Comparison of ENCODE assay signal across 10 cellular contexts in genomic region chr6:135935951-135936601, GRCh38.
DNase-seq lines count a peak whose midpoint lies in the region; ATAC-seq and TF ChIP-seq lines count a peak whose summit lies in the region.
"Had no signal": no experiment of that assay in that cellular context is flagged by ENCODE, and none has a peak within 500 bp of the region (broad histone marks: within the 10 kb centered on the region; RNA-seq: fewer than 3 reads in every experiment).

No MANE protein-coding gene starts in this region.

- no peak overlapping the region for H3K27ac ChIP-seq in CD8-positive, alpha-beta T cell (ENCODE audit: low read depth, low read length)

- CTCF ChIA-PET in BJ (lab: Yijun Ruan, JAX) = interaction anchor here (0.7 to 1.2 kb wide), 4 partner anchors 13 to 29 kb away, joined by 3 to 4 read pairs (median 3); no protein-coding TSS in a partner anchor
- CTCF ChIA-PET in CD8-positive, alpha-beta T cell (lab: Charles Lee) = no interaction called here

- POLR2A ChIA-PET in BJ (lab: Charles Lee) = no interaction called here
- POLR2A ChIA-PET in CD8-positive, alpha-beta T cell (lab: Charles Lee) = no interaction called here

- no peaks in the 10 kb centered on the region for H3K27me3 ChIP-seq in BJ (ENCODE audit: control insufficient read depth, insufficient read depth, low read length)
- no peaks in the 10 kb centered on the region for H3K27me3 ChIP-seq in CD8-positive, alpha-beta T cell (ENCODE audit: insufficient read depth, low read length)

- DNase-seq in BJ (ENCODE audit: low read depth) = peak; percentile 57
- peak; percentile 12 for DNase-seq in NCI-H1417 treated with DMSO at 0.1 percent for 48 hours (lab: John Stamatoyannopoulos, UW)
- peak; percentile 79 for DNase-seq in cerebellum (ENCODE audit: low spot score)
- DNase-seq in non-pigmented ciliary epithelial cell (ENCODE audit: low read depth) = peak; percentile 44
- DNase-seq in activated CD4-positive, alpha-beta T cell treated with anti-CD3 and anti-CD28 coated beads, Interleukin-2, amount 50 U/mL, for 1 hour = no peak
- DNase-seq in CD8-positive, alpha-beta T cell = no peak
- no peak for DNase-seq in NOMO-1 treated with dmso at 0.1 percent for 144 hours (lab: John Stamatoyannopoulos, UW; ENCODE audit: unreplicated experiment)
- DNase-seq in type B pancreatic cell (ENCODE audit: extremely low spot score, unreplicated experiment) = no peak
- DNase-seq: foreskin melanocyte, GDM1 had no signal

- H3K27me3 Mint-ChIP-seq in CD8-positive, alpha-beta T cell (ENCODE audit: low read depth) = no peaks in the 10 kb centered on the region
- peaks cover 3% of the 10 kb centered on the region for H3K27me3 Mint-ChIP-seq in type B pancreatic cell

- H3K4me1 Mint-ChIP-seq in CD8-positive, alpha-beta T cell (ENCODE audit: low read depth) = no peaks in the 10 kb centered on the region
- peaks cover 33% of the 10 kb centered on the region for H3K4me1 Mint-ChIP-seq in type B pancreatic cell (ENCODE audit: unreplicated experiment)

- H3K27ac Mint-ChIP-seq in CD8-positive, alpha-beta T cell = no peak overlapping the region
- no peak overlapping the region for H3K27ac Mint-ChIP-seq in type B pancreatic cell

- H3K9me3 ChIP-seq in CD8-positive, alpha-beta T cell (ENCODE audit: low read length) = no peaks in the 10 kb centered on the region

- TF ChIP-seq CTCF in BJ (IDR thresholded peaks at IDR 0.05; ENCODE audit: insufficient read depth, low read depth, low read length) (no peak), type B pancreatic cell (conservative IDR thresholded peaks at IDR 0.05) (no peak)
- no peak for TF ChIP-seq CTCF in CD8-positive, alpha-beta T cell (IDR thresholded peaks at IDR 0.05)

- no peaks in the 10 kb centered on the region for H3K36me3 Mint-ChIP-seq in CD8-positive, alpha-beta T cell
- no peaks in the 10 kb centered on the region for H3K36me3 Mint-ChIP-seq in type B pancreatic cell

- H3K4me1 ChIP-seq in CD8-positive, alpha-beta T cell (ENCODE audit: insufficient read depth, low read length) = no peaks in the 10 kb centered on the region

- intact Hi-C loops in CD8-positive, alpha-beta T cell (cut with DNase I, micrococcal nuclease) = no loop called here

- ATAC-seq in CD8-positive, alpha-beta T cell = no peak

- no peaks in the 10 kb centered on the region for H3K36me3 ChIP-seq in BJ (ENCODE audit: control insufficient read depth, insufficient read depth, low read length)
- no peaks in the 10 kb centered on the region for H3K36me3 ChIP-seq in CD8-positive, alpha-beta T cell (ENCODE audit: insufficient read depth, low read length)

- H3K4me3 Mint-ChIP-seq in CD8-positive, alpha-beta T cell = no peak overlapping the region
- no peak overlapping the region for H3K4me3 Mint-ChIP-seq in type B pancreatic cell

- no peaks in the 10 kb centered on the region for H3K9me3 Mint-ChIP-seq in CD8-positive, alpha-beta T cell
- no peaks in the 10 kb centered on the region for H3K9me3 Mint-ChIP-seq in type B pancreatic cell

- no peak overlapping the region for H3K4me3 ChIP-seq in BJ (ENCODE audit: low read depth, low read length)
- no peak overlapping the region for H3K4me3 ChIP-seq in CD8-positive, alpha-beta T cell (ENCODE audit: low read depth, low read length)

Comparison
In these comparisons a context has a peak if more than half of its experiments do, and no peak if none do; other contexts are left out.
1. DNase-seq: peak in BJ (single experiment), NCI-H1417 treated with DMSO at 0.1 percent for 48 hours (single experiment), cerebellum (single experiment) and non-pigmented ciliary epithelial cell (single experiment); none in activated CD4-positive, alpha-beta T cell treated with anti-CD3 and anti-CD28 coated beads, Interleukin-2, amount 50 U/mL, for 1 hour (single experiment), CD8-positive, alpha-beta T cell (0 of 7), NOMO-1 treated with dmso at 0.1 percent for 144 hours (single experiment) and type B pancreatic cell (single experiment).